In genomic region chrX:153794018-153794896, GRCh38 we compare ENCODE assay signal across 1 cellular context.
TF ChIP-seq lines count a peak whose summit lies in the region.

Gene IDH3G, minus strand, starts transcription at chrX:153794375. Its CDS starts 49 bp downstream, at chrX:153794326.
Gene SSR4, plus strand, starts transcription at chrX:153794668. Its CDS starts 20 bp downstream, at chrX:153794688.

TF ChIP-seq in HepG2, 621 proteins besides CTCF, POLR2A, EP300 and RAD21 (continued from another document and continues in another):
- TF ChIP-seq ZXDC (CRISPR knock-in tag; IDR thresholded peaks at IDR 0.05) (no peak), TSC22D2 (CRISPR knock-in tag; IDR thresholded peaks at IDR 0.05; ENCODE audit: borderline replicate concordance) (no peak), TAF15 (IDR thresholded peaks at IDR 0.05; ENCODE audit: low read depth, low read length, poor library complexity, severe bottlenecking) (no peak), CBX1 (IDR thresholded peaks at IDR 0.05; ENCODE audit: low read depth) (no peak), FIP1L1 (IDR thresholded peaks at IDR 0.05; ENCODE audit: borderline replicate concordance, insufficient read depth, low read depth, low read length) (no peak), ZNF34 (CRISPR knock-in tag; IDR thresholded peaks at IDR 0.05; ENCODE audit: borderline replicate concordance) (0 out of 2 replicates have a peak, but pooled peaks have one; percentile 36), ZNF564 (CRISPR knock-in tag; IDR thresholded peaks at IDR 0.05) (0 out of 2 replicates have a peak, but pooled peaks have one; percentile 60), ZBTB39 (CRISPR knock-in tag; IDR thresholded peaks at IDR 0.05) (no peak), ZNF292 (CRISPR knock-in tag; IDR thresholded peaks at IDR 0.05; ENCODE audit: borderline replicate concordance, low read depth) (no peak), EZH2 (conservative IDR thresholded peaks at IDR 0.05; ENCODE audit: low read depth, low read length) (no peak), HNF4A (CRISPR knock-in tag; IDR thresholded peaks at IDR 0.05) (no peak), DPF2 (CRISPR knock-in tag; IDR thresholded peaks at IDR 0.05; ENCODE audit: borderline replicate concordance, low read depth) (no peak), ZSCAN30 (CRISPR knock-in tag; IDR thresholded peaks at IDR 0.05) (no peak), NCOR1 (IDR thresholded peaks at IDR 0.05; ENCODE audit: borderline replicate concordance, low read length) (no peak), NFYC (CRISPR knock-in tag; IDR thresholded peaks at IDR 0.05) (peak; percentile 73), ZNF713 (CRISPR knock-in tag; IDR thresholded peaks at IDR 0.05) (no peak), ZBTB40 (IDR thresholded peaks at IDR 0.05) (no peak), ZBTB40 (CRISPR knock-in tag; IDR thresholded peaks at IDR 0.05) (peak; percentile 48; the same call in 1 of the 2 replicates), CHD2 (IDR thresholded peaks at IDR 0.05; ENCODE audit: low read depth, low read length) (peak; percentile 96), SRY (CRISPR knock-in tag; IDR thresholded peaks at IDR 0.05) (no peak), SMAD3 (CRISPR knock-in tag; IDR thresholded peaks at IDR 0.05) (0 out of 2 replicates have a peak, but pooled peaks have one; percentile 7), PTBP1 (IDR thresholded peaks at IDR 0.05; ENCODE audit: low read depth, low read length, poor library complexity, severe bottlenecking) (no peak), ZC3H13 (CRISPR knock-in tag; IDR thresholded peaks at IDR 0.05) (peak; percentile 46; the same call in 1 of the 2 replicates), ZNF609 (CRISPR knock-in tag; IDR thresholded peaks at IDR 0.05; ENCODE audit: borderline replicate concordance) (no peak), ZNF335 (CRISPR knock-in tag; IDR thresholded peaks at IDR 0.05) (0 out of 2 replicates have a peak, but pooled peaks have one; percentile 26), ZNF354B (CRISPR knock-in tag; IDR thresholded peaks at IDR 0.05) (no peak), RORA (CRISPR knock-in tag; IDR thresholded peaks at IDR 0.05) (no peak)
- TF ChIP-seq, protein P1, sequence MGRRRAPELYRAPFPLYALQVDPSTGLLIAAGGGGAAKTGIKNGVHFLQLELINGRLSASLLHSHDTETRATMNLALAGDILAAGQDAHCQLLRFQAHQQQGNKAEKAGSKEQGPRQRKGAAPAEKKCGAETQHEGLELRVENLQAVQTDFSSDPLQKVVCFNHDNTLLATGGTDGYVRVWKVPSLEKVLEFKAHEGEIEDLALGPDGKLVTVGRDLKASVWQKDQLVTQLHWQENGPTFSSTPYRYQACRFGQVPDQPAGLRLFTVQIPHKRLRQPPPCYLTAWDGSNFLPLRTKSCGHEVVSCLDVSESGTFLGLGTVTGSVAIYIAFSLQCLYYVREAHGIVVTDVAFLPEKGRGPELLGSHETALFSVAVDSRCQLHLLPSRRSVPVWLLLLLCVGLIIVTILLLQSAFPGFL (CRISPR knock-in tag; IDR thresholded peaks at IDR 0.05): no peak
- TF ChIP-seq, protein P2, sequence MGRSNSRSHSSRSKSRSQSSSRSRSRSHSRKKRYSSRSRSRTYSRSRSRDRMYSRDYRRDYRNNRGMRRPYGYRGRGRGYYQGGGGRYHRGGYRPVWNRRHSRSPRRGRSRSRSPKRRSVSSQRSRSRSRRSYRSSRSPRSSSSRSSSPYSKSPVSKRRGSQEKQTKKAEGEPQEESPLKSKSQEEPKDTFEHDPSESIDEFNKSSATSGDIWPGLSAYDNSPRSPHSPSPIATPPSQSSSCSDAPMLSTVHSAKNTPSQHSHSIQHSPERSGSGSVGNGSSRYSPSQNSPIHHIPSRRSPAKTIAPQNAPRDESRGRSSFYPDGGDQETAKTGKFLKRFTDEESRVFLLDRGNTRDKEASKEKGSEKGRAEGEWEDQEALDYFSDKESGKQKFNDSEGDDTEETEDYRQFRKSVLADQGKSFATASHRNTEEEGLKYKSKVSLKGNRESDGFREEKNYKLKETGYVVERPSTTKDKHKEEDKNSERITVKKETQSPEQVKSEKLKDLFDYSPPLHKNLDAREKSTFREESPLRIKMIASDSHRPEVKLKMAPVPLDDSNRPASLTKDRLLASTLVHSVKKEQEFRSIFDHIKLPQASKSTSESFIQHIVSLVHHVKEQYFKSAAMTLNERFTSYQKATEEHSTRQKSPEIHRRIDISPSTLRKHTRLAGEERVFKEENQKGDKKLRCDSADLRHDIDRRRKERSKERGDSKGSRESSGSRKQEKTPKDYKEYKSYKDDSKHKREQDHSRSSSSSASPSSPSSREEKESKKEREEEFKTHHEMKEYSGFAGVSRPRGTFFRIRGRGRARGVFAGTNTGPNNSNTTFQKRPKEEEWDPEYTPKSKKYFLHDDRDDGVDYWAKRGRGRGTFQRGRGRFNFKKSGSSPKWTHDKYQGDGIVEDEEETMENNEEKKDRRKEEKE (IDR thresholded peaks at IDR 0.05): no peak
- TF ChIP-seq, protein P3, sequence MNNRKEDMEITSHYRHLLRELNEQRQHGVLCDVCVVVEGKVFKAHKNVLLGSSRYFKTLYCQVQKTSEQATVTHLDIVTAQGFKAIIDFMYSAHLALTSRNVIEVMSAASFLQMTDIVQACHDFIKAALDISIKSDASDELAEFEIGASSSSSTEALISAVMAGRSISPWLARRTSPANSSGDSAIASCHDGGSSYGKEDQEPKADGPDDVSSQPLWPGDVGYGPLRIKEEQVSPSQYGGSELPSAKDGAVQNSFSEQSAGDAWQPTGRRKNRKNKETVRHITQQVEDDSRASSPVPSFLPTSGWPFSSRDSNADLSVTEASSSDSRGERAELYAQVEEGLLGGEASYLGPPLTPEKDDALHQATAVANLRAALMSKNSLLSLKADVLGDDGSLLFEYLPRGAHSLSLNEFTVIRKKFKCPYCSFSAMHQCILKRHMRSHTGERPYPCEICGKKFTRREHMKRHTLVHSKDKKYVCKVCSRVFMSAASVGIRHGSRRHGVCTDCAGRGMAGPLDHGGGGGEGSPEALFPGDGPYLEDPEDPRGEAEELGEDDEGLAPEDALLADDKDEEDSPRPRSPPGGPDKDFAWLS (CRISPR knock-in tag; IDR thresholded peaks at IDR 0.05; ENCODE audit: borderline replicate concordance): no peak
